Comparison of ENCODE assay signal across 8 cellular contexts in genomic region chr1:212070720-212071302, GRCh38. TPM values are rescaled to one million over a fixed set of nuclear protein-coding genes. Genes with fewer than 3 reads are reported as not detected.
DNase-seq lines count a peak whose midpoint lies in the region; TF ChIP-seq lines count a peak whose summit lies in the region.

No MANE protein-coding gene starts in this region.

- no peak overlapping the region for H4K5ac ChIP-seq in mesendoderm (ENCODE audit: low read length)

- no peaks in the 10 kb centered on the region for H4K20me1 ChIP-seq in OCI-LY3 (ENCODE audit: insufficient read depth, low read length)

- H3K4me1 ChIP-seq in A673 (ENCODE audit: insufficient read depth, low read length, poor library complexity, severe bottlenecking) (no peaks in the 10 kb centered on the region), OCI-LY3 (ENCODE audit: low read length) (no peaks in the 10 kb centered on the region), mesendoderm (ENCODE audit: control insufficient read depth, low read depth, low read length) (no peaks in the 10 kb centered on the region)

- H3K79me2 ChIP-seq in OCI-LY3 (ENCODE audit: low read length) (no peaks in the 10 kb centered on the region), mesendoderm (ENCODE audit: control insufficient read depth, insufficient read depth, low read length) (no peaks in the 10 kb centered on the region)

- no peak overlapping the region for H2BK15ac ChIP-seq in mesendoderm (replicated peaks; ENCODE audit: low read depth)

- no peak overlapping the region for H3K56ac ChIP-seq in mesendoderm (ENCODE audit: low read length)

- no peak overlapping the region for H2AFZ ChIP-seq in OCI-LY3 (ENCODE audit: low read depth, low read length)

- H3K18ac ChIP-seq in mesendoderm (ENCODE audit: low read length): no peak overlapping the region

- no peaks in the 10 kb centered on the region for H3K79me1 ChIP-seq in mesendoderm (ENCODE audit: low read length)

- H3K23ac ChIP-seq in mesendoderm (ENCODE audit: low read length): no peak overlapping the region

- H3K4me3 ChIP-seq in A673 (ENCODE audit: low read depth, low read length, poor library complexity, severe bottlenecking) (no peak overlapping the region), OCI-LY3 (ENCODE audit: low read length) (no peak overlapping the region), dorsolateral prefrontal cortex (no peak overlapping the region), mesendoderm (ENCODE audit: low read length) (no peak overlapping the region)

- no peak overlapping the region for H2BK5ac ChIP-seq in mesendoderm (ENCODE audit: low read length)

- no peak overlapping the region for H2AK5ac ChIP-seq in mesendoderm (ENCODE audit: low read length)

- H4K8ac ChIP-seq in mesendoderm (ENCODE audit: low read depth, low read length): no peak overlapping the region

- H3K27me3 ChIP-seq in A673 (replicated peaks; ENCODE audit: insufficient read depth, low read depth, low read length, poor library complexity) (no peaks in the 10 kb centered on the region), OCI-LY3 (ENCODE audit: low read depth, low read length) (no peaks in the 10 kb centered on the region), dorsolateral prefrontal cortex (no peaks in the 10 kb centered on the region), mesendoderm (ENCODE audit: insufficient read depth, low read length, poor library complexity) (no peaks in the 10 kb centered on the region)

- H3K4me2 ChIP-seq in OCI-LY3 (ENCODE audit: low read length) (no peak overlapping the region), mesendoderm (ENCODE audit: low read length) (no peak overlapping the region)

- H3K27ac ChIP-seq in A673 (ENCODE audit: low read depth, low read length, poor library complexity, severe bottlenecking): no peak overlapping the region
- no peak overlapping the region for H3K27ac ChIP-seq in OCI-LY3 (ENCODE audit: low read length)
- no peak overlapping the region for H3K27ac ChIP-seq in dorsolateral prefrontal cortex
- no peak overlapping the region for H3K27ac ChIP-seq in mesendoderm (ENCODE audit: low read depth, low read length)

- DNase-seq in A673 (ENCODE audit: low spot score): peak; percentile 32
- no peak for DNase-seq in dorsolateral prefrontal cortex
- DNase-seq in mesendoderm: peak; percentile 40
- DNase-seq in NCI-H226: no peak
- no peak for DNase-seq in activated CD4-positive, alpha-beta T cell treated with anti-CD3 and anti-CD28 coated beads, Interleukin-2, amount 50 U/mL, for 1 hour
- DNase-seq in GM19238 (ENCODE audit: insufficient read length, low spot score): no peak

- TF ChIP-seq CTCF in A673 (conservative IDR thresholded peaks at IDR 0.05; ENCODE audit: low read depth, low read length) (peak; percentile 59), GM12872 (IDR thresholded peaks at IDR 0.05; ENCODE audit: insufficient read depth, low read depth, low read length) (peak; percentile 45; the same call in 2 of the 3 replicates), OCI-LY3 (IDR thresholded peaks at IDR 0.05; ENCODE audit: low read depth, low read length) (peak; percentile 67), dorsolateral prefrontal cortex (IDR thresholded peaks at IDR 0.05 in 54 of 56, conservative IDR thresholded peaks at IDR 0.05 in 2 of 56; ENCODE audit: low read depth in 1 of 56, partially characterized antibody in 56 of 56) (peak; percentile 67 to 96 (median 82))

- no peak overlapping the region for H2BK120ac ChIP-seq in mesendoderm (ENCODE audit: low read depth, low read length)

- no peak overlapping the region for H3K4ac ChIP-seq in mesendoderm (ENCODE audit: low read depth, low read length)

- no TSS peak for BruUV-seq in A673 (replicated peaks; lab: Mats Ljungman, UMichigan)

- H3K9me3 ChIP-seq in A673 (ENCODE audit: low read depth, low read length, poor library complexity, severe bottlenecking): no peaks in the 10 kb centered on the region
- no peaks in the 10 kb centered on the region for H3K9me3 ChIP-seq in OCI-LY3 (ENCODE audit: insufficient read depth, low read length)

- POLR2A ChIA-PET in A673 (lab: Charles Lee; ENCODE audit: low non-redundant PET): interaction anchor here (0.6 kb wide), 1 partner anchor 325 kb away, joined by 5 read pairs; no protein-coding TSS in a partner anchor

- H3K9ac ChIP-seq in OCI-LY3 (ENCODE audit: low read length): no peak overlapping the region
- H3K9ac ChIP-seq in mesendoderm (ENCODE audit: low read length): no peak overlapping the region

- H3K36me3 ChIP-seq in A673 (ENCODE audit: insufficient read depth, low read length, poor library complexity, severe bottlenecking) (peaks cover 89% of the 10 kb centered on the region), OCI-LY3 (replicated peaks; ENCODE audit: low read depth, low read length) (peaks cover 74% of the 10 kb centered on the region), mesendoderm (ENCODE audit: control insufficient read depth, insufficient read depth, low read length) (no peaks in the 10 kb centered on the region)

- intact Hi-C loops in A673 (cut with micrococcal nuclease; ENCODE audit: unreplicated experiment) (no loop called here), dorsolateral prefrontal cortex (cut with DNase I) (loop anchor here (1.0 to 10.0 kb wide), 4 partner anchors 221 to 388 kb away; no protein-coding TSS in a partner anchor)

- CTCF ChIA-PET in A673 (lab: Charles Lee): interaction anchor here (0.9 to 1.7 kb wide), 4 partner anchors 221 to 390 kb away, joined by 3 to 10 read pairs (median 4); no protein-coding TSS in a partner anchor

RNA-seq across cellular contexts. Expression of gene DTL, which starts 35.3 kb away (rescaled TPM):
- total RNA-seq in A673 (2021) (78.4 and 84.3 TPM in 2 replicates), dorsolateral prefrontal cortex (1 to 10 TPM in 24 of 120 experiments, under 1 TPM in 72, not detected in 24; 0.11 to 3.4 (median 0.62) TPM)
- 58.2 TPM for polyA plus RNA-seq in mesendoderm (2013, experiment 1 of 2)
- polyA plus RNA-seq in mesendoderm (2013, experiment 2 of 2): 59.4 TPM

RNA-seq across cellular contexts. Expression of gene INTS7, which starts 35.5 kb away (rescaled TPM):
- total RNA-seq in A673 (2021): 41.5 and 45.0 TPM in 2 replicates
- 10 to 100 TPM in 119 of 120 experiments, 1 to 10 TPM in 1; 9.6 to 23.7 (median 16.5) TPM for total RNA-seq in dorsolateral prefrontal cortex
- polyA plus RNA-seq in mesendoderm (2013, experiment 1 of 2): 17.9 TPM
- polyA plus RNA-seq in mesendoderm (2013, experiment 2 of 2): 17.7 TPM

Comparison
In these comparisons a context has a peak if more than half of its experiments do, and no peak if none do; other contexts are left out.
1. DNase-seq: peak in A673 (single experiment) and mesendoderm (single experiment); none in dorsolateral prefrontal cortex (0 of 10), NCI-H226 (single experiment), activated CD4-positive, alpha-beta T cell treated with anti-CD3 and anti-CD28 coated beads, Interleukin-2, amount 50 U/mL, for 1 hour (single experiment) and GM19238 (single experiment).
2. RNA of gene DTL, which starts 35.3 kb away (total RNA-seq): 78.4 to 84.3 TPM in A673; 0.11 to 3.4 TPM in dorsolateral prefrontal cortex; every median in the first group is over 10 times any median in the second.
3. Peak in every context shown above with its lines, with median percentiles within 50 percentile points of each other: CTCF ChIP-seq.